ENCODE assay signal across 12 cellular contexts in the genomic region with DNA sequence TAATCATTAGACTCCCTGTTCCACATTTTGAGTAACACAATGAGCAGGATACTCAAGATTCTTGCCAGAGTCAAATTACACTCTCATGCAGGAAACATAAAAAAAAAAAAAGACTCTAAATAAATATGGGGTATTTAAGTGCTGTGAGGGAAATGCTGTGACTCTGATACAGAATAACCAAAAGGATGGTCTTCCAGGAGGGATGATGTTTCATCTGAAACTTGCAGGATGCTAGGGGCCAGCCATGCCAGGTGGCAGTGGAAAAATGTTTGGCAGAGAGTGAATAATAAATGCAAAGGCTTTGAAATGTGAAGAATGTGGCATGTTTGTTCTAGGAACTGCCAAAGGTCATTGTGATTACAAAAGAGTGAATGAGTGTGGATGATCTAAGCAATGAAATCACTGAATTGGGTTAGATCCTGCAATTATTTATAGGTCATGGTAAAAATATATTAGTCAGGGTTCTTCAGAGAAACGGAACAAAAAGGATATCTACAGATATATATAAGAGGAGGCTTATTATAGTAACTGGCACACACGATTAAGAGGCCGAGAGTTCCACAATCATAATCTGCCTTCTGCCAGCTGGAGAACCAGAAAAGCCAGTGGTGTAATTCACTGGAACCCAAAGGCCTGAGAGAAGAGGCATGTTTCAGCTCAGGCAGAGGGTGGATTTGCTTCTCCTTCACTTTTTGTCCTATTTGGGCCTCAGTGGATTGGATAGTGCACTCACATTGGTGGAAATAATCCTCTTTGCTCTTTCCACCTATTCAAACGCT.
DNase-seq lines count a peak whose midpoint lies in the region; ATAC-seq and TF ChIP-seq lines count a peak whose summit lies in the region.
"Had no signal": no experiment of that assay in that cellular context is flagged by ENCODE, and none has a peak within 500 bp of the region (broad histone marks: within the 10 kb centered on the region; RNA-seq: fewer than 3 reads in every experiment).

No MANE protein-coding gene starts in this region.

- no peaks in the 10 kb centered on the region for H3K36me3 Mint-ChIP-seq in activated naive CD4-positive, alpha-beta T cell treated with anti-CD3 and anti-CD28 coated beads, Interleukin-2, amount 10 ng/mL, durations not matched to agents 7 days and 5 days
- H3K36me3 Mint-ChIP-seq: CD14-positive monocyte; stimulated activated naive B cell treated with anti-CD40 and anti-IgM and Interleukin-4, amounts not matched to agents 10 μg/mL and 1 μg/mL and 100 μg/mL, for 72 hours had no signal

- H3K36me3 ChIP-seq in A673 (ENCODE audit: insufficient read depth, low read length, poor library complexity, severe bottlenecking) (no peaks in the 10 kb centered on the region), adipocyte (ENCODE audit: control insufficient read depth, insufficient read depth, low read length, severe bottlenecking) (no peaks in the 10 kb centered on the region), esophagus squamous epithelium (no peaks in the 10 kb centered on the region)
- H3K36me3 ChIP-seq: cardiac muscle cell had no signal

- H3K27ac Mint-ChIP-seq in activated naive CD4-positive, alpha-beta T cell treated with anti-CD3 and anti-CD28 coated beads, Interleukin-2, amount 10 ng/mL, durations not matched to agents 7 days and 5 days = no peak overlapping the region
- H3K27ac Mint-ChIP-seq: CD14-positive monocyte; stimulated activated naive B cell treated with anti-CD40 and anti-IgM and Interleukin-4, amounts not matched to agents 10 μg/mL and 1 μg/mL and 100 μg/mL, for 72 hours had no signal

- H3K27ac ChIP-seq in A673 (ENCODE audit: low read depth, low read length, poor library complexity, severe bottlenecking) (peak overlapping the region; percentile 75), esophagus squamous epithelium (no peak overlapping the region)
- H3K27ac ChIP-seq: cardiac muscle cell, HL-60 had no signal

- WGBS in esophagus squamous epithelium, 2 donors = 34 to 42% methylated on average over 4 of the region's 4 CpGs

- no peak for ATAC-seq in HG03108 (IDR thresholded peaks at IDR 0.05; ENCODE audit: unreplicated experiment)
- ATAC-seq: stimulated activated naive B cell treated with anti-CD40 and anti-IgM and Interleukin-4, amounts not matched to agents 10 μg/mL and 1 μg/mL and 100 μg/mL, for 72 hours had no signal

- H3K27me3 Mint-ChIP-seq in activated naive CD4-positive, alpha-beta T cell treated with anti-CD3 and anti-CD28 coated beads, Interleukin-2, amount 10 ng/mL, durations not matched to agents 7 days and 5 days = no peaks in the 10 kb centered on the region
- H3K27me3 Mint-ChIP-seq: stimulated activated naive B cell treated with anti-CD40 and anti-IgM and Interleukin-4, amounts not matched to agents 10 μg/mL and 1 μg/mL and 100 μg/mL, for 72 hours had no signal

- no peak for TF ChIP-seq CTCF in A673 (conservative IDR thresholded peaks at IDR 0.05; ENCODE audit: low read depth, low read length)
- TF ChIP-seq CTCF in GM13977 (IDR thresholded peaks at IDR 0.05; ENCODE audit: extremely low read depth, insufficient read depth, missing control alignments) = no peak
- no peak for TF ChIP-seq CTCF in esophagus squamous epithelium (IDR thresholded peaks at IDR 0.05)

- no peak for TF ChIP-seq POLR2A in esophagus squamous epithelium (IDR thresholded peaks at IDR 0.05)

- POLR2A ChIA-PET in A673 (lab: Charles Lee; ENCODE audit: low non-redundant PET) = no interaction called here

- BruUV-seq in A673 (replicated peaks; lab: Mats Ljungman, UMichigan) = no TSS peak

- H3K9me3 Mint-ChIP-seq in activated naive CD4-positive, alpha-beta T cell treated with anti-CD3 and anti-CD28 coated beads, Interleukin-2, amount 10 ng/mL, durations not matched to agents 7 days and 5 days = peaks cover 22% of the 10 kb centered on the region

- H3K4me3 ChIP-seq in A673 (ENCODE audit: low read depth, low read length, poor library complexity, severe bottlenecking) (no peak overlapping the region), adipocyte (ENCODE audit: low read length) (peak overlapping the region; percentile 44), esophagus squamous epithelium (no peak overlapping the region)
- H3K4me3 ChIP-seq: cardiac muscle cell had no signal

- intact Hi-C loops in A673 (cut with micrococcal nuclease; ENCODE audit: unreplicated experiment) (loop anchor here (2.0 kb wide), 1 partner anchor 180 kb away; no protein-coding TSS in a partner anchor), esophagus squamous epithelium (cut with DNase I) (no loop called here)

- in situ Hi-C loops in GM13977 (cut with MboI; ENCODE audit: low pct_unique_long_range_greater_than_20kb, low sequenced_read_pairs, unreplicated experiment) = no loop called here

- no peaks in the 10 kb centered on the region for H3K4me1 Mint-ChIP-seq in activated naive CD4-positive, alpha-beta T cell treated with anti-CD3 and anti-CD28 coated beads, Interleukin-2, amount 10 ng/mL, durations not matched to agents 7 days and 5 days
- H3K4me1 Mint-ChIP-seq: CD14-positive monocyte; stimulated activated naive B cell treated with anti-CD40 and anti-IgM and Interleukin-4, amounts not matched to agents 10 μg/mL and 1 μg/mL and 100 μg/mL, for 72 hours had no signal

- DNase-seq in A673 (ENCODE audit: low spot score) = peak; percentile 88
- DNase-seq in LHCN-M2 (ENCODE audit: low read depth) = peak; percentile 77
- DNase-seq in adipocyte (ENCODE audit: low read depth) = no peak
- peak; percentile 84 for DNase-seq in iris pigment epithelial cell (ENCODE audit: low read depth)
- DNase-seq in GM13977 (ENCODE audit: low spot score) = no peak
- no peak for DNase-seq in activated naive CD4-positive, alpha-beta T cell treated with anti-CD3 and anti-CD28 coated beads, Interleukin-2, amount 10 ng/mL, durations not matched to agents 7 days and 5 days
- no peak for DNase-seq in esophagus squamous epithelium (lab: John Stamatoyannopoulos, UW)
- DNase-seq: stimulated activated naive B cell treated with anti-CD40 and anti-IgM and Interleukin-4, amounts not matched to agents 10 μg/mL and 1 μg/mL and 100 μg/mL, for 72 hours had no signal

- CTCF ChIA-PET in A673 (lab: Charles Lee) = no interaction called here
- CTCF ChIA-PET in activated naive CD4-positive, alpha-beta T cell treated with anti-CD3 and anti-CD28 coated beads, Interleukin-2, amount 10 ng/mL, durations not matched to agents 7 days and 5 days (lab: Charles Lee) = no interaction called here

- peak overlapping the region; percentile 47 for H3K9ac ChIP-seq in adipocyte (ENCODE audit: low read length)

- no peak overlapping the region for H3K4me3 Mint-ChIP-seq in activated naive CD4-positive, alpha-beta T cell treated with anti-CD3 and anti-CD28 coated beads, Interleukin-2, amount 10 ng/mL, durations not matched to agents 7 days and 5 days
- H3K4me3 Mint-ChIP-seq: CD14-positive monocyte; stimulated activated naive B cell treated with anti-CD40 and anti-IgM and Interleukin-4, amounts not matched to agents 10 μg/mL and 1 μg/mL and 100 μg/mL, for 72 hours had no signal

- peaks cover 26% of the 10 kb centered on the region for H3K4me1 ChIP-seq in A673 (ENCODE audit: insufficient read depth, low read length, poor library complexity, severe bottlenecking)
- H3K4me1 ChIP-seq in adipocyte (ENCODE audit: control insufficient read depth, insufficient read depth, low read length) = peaks cover 16% of the 10 kb centered on the region
- no peaks in the 10 kb centered on the region for H3K4me1 ChIP-seq in esophagus squamous epithelium

- H3K27me3 ChIP-seq in A673 (replicated peaks; ENCODE audit: insufficient read depth, low read depth, low read length, poor library complexity) = no peaks in the 10 kb centered on the region
- no peaks in the 10 kb centered on the region for H3K27me3 ChIP-seq in adipocyte (replicated peaks; ENCODE audit: control insufficient read depth, insufficient read depth, low read length)
- no peaks in the 10 kb centered on the region for H3K27me3 ChIP-seq in esophagus squamous epithelium
- H3K27me3 ChIP-seq: cardiac muscle cell had no signal

- no peaks in the 10 kb centered on the region for H3K9me3 ChIP-seq in A673 (ENCODE audit: low read depth, low read length, poor library complexity, severe bottlenecking)
- no peaks in the 10 kb centered on the region for H3K9me3 ChIP-seq in adipocyte (ENCODE audit: control insufficient read depth, low read length)
- peaks cover 0 to 7% (median 0%) of the 10 kb centered on the region in 3 donors for H3K9me3 ChIP-seq in esophagus squamous epithelium

Comparison
In these comparisons a context has a peak if more than half of its experiments do, and no peak if none do; other contexts are left out.
1. DNase-seq: peak in A673 (single experiment), LHCN-M2 (single experiment) and iris pigment epithelial cell (single experiment); none in adipocyte (single experiment), GM13977 (single experiment), activated naive CD4-positive, alpha-beta T cell treated with anti-CD3 and anti-CD28 coated beads, Interleukin-2, amount 10 ng/mL, durations not matched to agents 7 days and 5 days (single experiment) and esophagus squamous epithelium (single experiment).